Comparison of ENCODE assay signal across 1 cellular context in the genomic region with DNA sequence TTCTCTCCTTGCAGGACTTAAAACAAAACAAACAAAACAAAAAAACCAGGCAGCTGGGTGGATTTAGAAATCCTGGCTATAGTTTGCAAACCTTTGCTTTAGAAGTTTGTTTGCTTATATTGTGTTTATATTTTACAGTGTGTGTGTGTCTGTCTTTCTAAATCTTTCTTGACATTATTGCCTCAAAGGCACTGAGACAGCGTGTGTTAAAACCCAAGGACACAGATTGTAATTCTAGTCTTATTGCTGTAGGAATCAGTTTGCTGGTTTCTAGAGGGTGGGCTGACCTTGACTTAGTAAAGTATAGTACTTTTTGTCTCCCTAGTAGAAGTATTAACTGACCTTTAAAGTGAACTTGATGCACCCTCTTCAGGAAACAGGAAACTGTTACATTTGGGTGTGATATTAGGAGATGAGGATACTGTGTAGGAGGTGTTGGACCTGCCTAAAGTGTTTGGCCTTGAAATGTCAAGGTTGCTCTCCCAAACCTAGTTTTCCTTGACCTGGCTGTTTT.
TF ChIP-seq lines count a peak whose summit lies in the region.

No MANE protein-coding gene starts in this region.

TF ChIP-seq in GM23338, 12 proteins besides CTCF, POLR2A, EP300 and RAD21 (continued from another document):
- TF ChIP-seq, protein P1, sequence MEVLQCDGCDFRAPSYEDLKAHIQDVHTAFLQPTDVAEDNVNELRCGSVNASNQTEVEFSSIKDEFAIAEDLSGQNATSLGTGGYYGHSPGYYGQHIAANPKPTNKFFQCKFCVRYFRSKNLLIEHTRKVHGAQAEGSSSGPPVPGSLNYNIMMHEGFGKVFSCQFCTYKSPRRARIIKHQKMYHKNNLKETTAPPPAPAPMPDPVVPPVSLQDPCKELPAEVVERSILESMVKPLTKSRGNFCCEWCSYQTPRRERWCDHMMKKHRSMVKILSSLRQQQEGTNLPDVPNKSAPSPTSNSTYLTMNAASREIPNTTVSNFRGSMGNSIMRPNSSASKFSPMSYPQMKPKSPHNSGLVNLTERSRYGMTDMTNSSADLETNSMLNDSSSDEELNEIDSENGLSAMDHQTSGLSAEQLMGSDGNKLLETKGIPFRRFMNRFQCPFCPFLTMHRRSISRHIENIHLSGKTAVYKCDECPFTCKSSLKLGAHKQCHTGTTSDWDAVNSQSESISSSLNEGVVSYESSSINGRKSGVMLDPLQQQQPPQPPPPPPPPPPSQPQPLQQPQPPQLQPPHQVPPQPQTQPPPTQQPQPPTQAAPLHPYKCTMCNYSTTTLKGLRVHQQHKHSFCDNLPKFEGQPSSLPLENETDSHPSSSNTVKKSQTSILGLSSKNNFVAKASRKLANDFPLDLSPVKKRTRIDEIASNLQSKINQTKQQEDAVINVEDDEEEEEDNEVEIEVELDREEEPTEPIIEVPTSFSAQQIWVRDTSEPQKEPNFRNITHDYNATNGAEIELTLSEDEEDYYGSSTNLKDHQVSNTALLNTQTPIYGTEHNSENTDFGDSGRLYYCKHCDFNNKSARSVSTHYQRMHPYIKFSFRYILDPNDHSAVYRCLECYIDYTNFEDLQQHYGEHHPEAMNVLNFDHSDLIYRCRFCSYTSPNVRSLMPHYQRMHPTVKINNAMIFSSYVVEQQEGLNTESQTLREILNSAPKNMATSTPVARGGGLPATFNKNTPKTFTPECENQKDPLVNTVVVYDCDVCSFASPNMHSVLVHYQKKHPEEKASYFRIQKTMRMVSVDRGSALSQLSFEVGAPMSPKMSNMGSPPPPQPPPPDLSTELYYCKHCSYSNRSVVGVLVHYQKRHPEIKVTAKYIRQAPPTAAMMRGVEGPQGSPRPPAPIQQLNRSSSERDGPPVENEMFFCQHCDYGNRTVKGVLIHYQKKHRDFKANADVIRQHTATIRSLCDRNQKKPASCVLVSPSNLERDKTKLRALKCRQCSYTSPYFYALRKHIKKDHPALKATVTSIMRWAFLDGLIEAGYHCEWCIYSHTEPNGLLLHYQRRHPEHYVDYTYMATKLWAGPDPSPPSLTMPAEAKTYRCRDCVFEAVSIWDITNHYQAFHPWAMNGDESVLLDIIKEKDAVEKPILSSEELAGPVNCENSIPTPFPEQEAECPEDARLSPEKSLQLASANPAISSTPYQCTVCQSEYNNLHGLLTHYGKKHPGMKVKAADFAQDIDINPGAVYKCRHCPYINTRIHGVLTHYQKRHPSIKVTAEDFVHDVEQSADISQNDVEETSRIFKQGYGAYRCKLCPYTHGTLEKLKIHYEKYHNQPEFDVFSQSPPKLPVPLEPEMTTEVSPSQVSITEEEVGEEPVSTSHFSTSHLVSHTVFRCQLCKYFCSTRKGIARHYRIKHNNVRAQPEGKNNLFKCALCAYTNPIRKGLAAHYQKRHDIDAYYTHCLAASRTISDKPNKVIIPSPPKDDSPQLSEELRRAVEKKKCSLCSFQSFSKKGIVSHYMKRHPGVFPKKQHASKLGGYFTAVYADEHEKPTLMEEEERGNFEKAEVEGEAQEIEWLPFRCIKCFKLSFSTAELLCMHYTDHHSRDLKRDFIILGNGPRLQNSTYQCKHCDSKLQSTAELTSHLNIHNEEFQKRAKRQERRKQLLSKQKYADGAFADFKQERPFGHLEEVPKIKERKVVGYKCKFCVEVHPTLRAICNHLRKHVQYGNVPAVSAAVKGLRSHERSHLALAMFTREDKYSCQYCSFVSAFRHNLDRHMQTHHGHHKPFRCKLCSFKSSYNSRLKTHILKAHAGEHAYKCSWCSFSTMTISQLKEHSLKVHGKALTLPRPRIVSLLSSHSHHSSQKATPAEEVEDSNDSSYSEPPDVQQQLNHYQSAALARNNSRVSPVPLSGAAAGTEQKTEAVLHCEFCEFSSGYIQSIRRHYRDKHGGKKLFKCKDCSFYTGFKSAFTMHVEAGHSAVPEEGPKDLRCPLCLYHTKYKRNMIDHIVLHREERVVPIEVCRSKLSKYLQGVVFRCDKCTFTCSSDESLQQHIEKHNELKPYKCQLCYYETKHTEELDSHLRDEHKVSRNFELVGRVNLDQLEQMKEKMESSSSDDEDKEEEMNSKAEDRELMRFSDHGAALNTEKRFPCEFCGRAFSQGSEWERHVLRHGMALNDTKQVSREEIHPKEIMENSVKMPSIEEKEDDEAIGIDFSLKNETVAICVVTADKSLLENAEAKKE (CRISPR knock-in tag; IDR thresholded peaks at IDR 0.05): no peak
